ENCODE assay signal across 21 cellular contexts in genomic region chr2:15547100-15547499, GRCh38.
"Had no signal": no experiment of that assay in that cellular context is flagged by ENCODE, and none has a peak within 500 bp of the region (broad histone marks: within the 10 kb centered on the region; RNA-seq: fewer than 3 reads in every experiment).

No MANE protein-coding gene starts in this region.

- ATAC-seq: activated CD8-positive, alpha-beta T cell treated with anti-CD3 and anti-CD28 coated beads, Interleukin-2, amount 10 ng/mL, durations not matched to agents 7 days and 5 days; activated T-cell treated with anti-CD3 and anti-CD28 coated beads, Interleukin-2, amount 50 U/mL, for 72 hours; body of pancreas; natural killer cell had no signal

- H3K27ac ChIP-seq: body of pancreas, coronary artery, neutrophil, right atrium auricular region, suprapubic skin had no signal

- H3K27me3 ChIP-seq: body of pancreas, neutrophil, right atrium auricular region, suprapubic skin had no signal

- H3K9me3 ChIP-seq: body of pancreas, neutrophil, right atrium auricular region, suprapubic skin had no signal

- H3K36me3 ChIP-seq: neutrophil had no signal

- DNase-seq: activated CD4-positive, alpha-beta T cell treated with anti-CD3 and anti-CD28 coated beads for 4 hours; activated CD8-positive, alpha-beta memory T cell treated with anti-CD3 and anti-CD28 coated beads, Interleukin-2, amount 50 U/mL, for 4 hours; activated CD8-positive, alpha-beta T cell treated with anti-CD3 and anti-CD28 coated beads, Interleukin-2, amount 10 ng/mL, durations not matched to agents 7 days and 5 days; activated naive CD8-positive, alpha-beta T cell treated with anti-CD3 and anti-CD28 coated beads for 36 hours; activated T-cell treated with anti-CD3 and anti-CD28 coated beads, Interleukin-2, amount 50 U/mL, for 72 hours; amygdala; body of pancreas; effector CD4-positive, alpha-beta T cell; hippocampal formation; kidney glomerular epithelial cell; mesenchymal stem cell; natural killer cell; stimulated activated CD4-positive, alpha-beta T cell treated with anti-CD3 and anti-CD28 coated beads, Interleukin-4, amount 100 ng/mL, for 24 hours; stimulated activated naive CD4-positive, alpha-beta T cell treated with Interleukin-2 at 50 U/mL for 16 hours; trophoblast cell had no signal

- FAIRE-seq: TTC549 had no signal

- H3K4me1 ChIP-seq: right atrium auricular region had no signal

- H3K4me3 ChIP-seq: body of pancreas, coronary artery, right atrium auricular region, skin epidermis, suprapubic skin had no signal
